In the genomic region with DNA sequence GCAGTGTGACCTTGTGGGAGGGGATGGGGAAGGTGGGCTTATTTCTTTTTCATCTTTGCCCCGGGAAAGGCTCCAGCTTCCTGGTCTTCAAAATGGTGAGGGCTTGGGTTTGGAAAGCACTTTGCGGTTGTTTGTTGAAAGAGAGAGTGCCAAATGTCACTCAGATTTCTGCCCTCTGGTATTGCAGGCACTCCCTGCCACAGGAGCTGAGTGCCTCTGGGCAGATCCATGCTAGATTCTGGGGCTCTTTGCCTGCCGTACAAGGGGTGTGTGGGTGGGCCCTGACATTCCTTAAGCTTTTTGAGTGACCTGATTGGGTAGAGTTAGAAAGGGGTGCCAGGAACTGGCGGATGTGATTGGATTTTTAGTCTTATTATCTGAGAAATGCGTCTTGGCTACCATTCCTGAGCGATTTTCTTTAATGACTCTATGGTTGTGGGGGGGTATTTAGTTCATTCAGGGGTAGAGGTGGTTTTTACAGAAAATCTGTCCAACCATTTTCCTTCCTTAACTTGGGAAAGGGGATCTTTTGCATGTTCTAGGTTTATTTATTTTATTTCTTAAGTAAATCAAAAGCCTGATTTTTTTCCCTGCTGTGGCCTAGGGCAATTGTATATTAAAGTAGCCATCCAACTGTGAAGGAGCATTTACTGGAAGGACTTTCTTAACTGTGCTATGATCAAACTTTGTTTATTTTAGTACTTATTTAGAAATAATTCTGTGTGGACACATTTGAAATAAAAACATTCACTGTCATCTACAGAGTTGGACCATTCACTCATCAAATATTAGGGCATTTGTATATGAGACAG, we compare ENCODE assay signal across 1 cellular context.
A peak's percentile ranks its signal among the peaks of the same experiment; 100 is the strongest.
TF ChIP-seq lines count a peak whose summit lies in the region.

No MANE protein-coding gene starts in this region.

TF ChIP-seq in liver, 16 proteins besides CTCF, POLR2A, EP300 and RAD21 (continued from another document):
- TF ChIP-seq REST (IDR thresholded peaks at IDR 0.05) (peak; percentile 30), ATF3 (IDR thresholded peaks at IDR 0.05) (no peak), SP1 (IDR thresholded peaks at IDR 0.05) (peak; percentile 28)
- TF ChIP-seq, protein P1, sequence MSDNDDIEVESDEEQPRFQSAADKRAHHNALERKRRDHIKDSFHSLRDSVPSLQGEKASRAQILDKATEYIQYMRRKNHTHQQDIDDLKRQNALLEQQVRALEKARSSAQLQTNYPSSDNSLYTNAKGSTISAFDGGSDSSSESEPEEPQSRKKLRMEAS (IDR thresholded peaks at IDR 0.05): no peak
